11 cellular contexts compared by ENCODE assay signal in genomic region chr18:23529597-23529996, GRCh38. TPM values are rescaled to one million over a fixed set of nuclear protein-coding genes. Genes with fewer than 3 reads are reported as not detected.
DNase-seq lines count a peak whose midpoint lies in the region; ATAC-seq and TF ChIP-seq lines count a peak whose summit lies in the region.
"Had no signal": no experiment of that assay in that cellular context is flagged by ENCODE, and none has a peak within 500 bp of the region (broad histone marks: within the 10 kb centered on the region; RNA-seq: fewer than 3 reads in every experiment).

No MANE protein-coding gene starts in this region.

- H3K4me3 ChIP-seq in Panc1 (ENCODE audit: low read depth in 2 of 2, low read length in 2 of 2) (no peak overlapping the region), epithelial cell of proximal tubule (ENCODE audit: low read depth, low read length) (no peak overlapping the region)

- no peak overlapping the region; the same call in 1 of the 2 replicates for H3K27ac ChIP-seq in Panc1 (ENCODE audit: low read length)
- H3K27ac ChIP-seq: KMS-11 had no signal

- no peaks in the 10 kb centered on the region for H3K27me3 Mint-ChIP-seq in activated CD8-positive, alpha-beta memory T cell treated with anti-CD3 and anti-CD28 coated beads, Interleukin-2, amount 10 ng/mL, durations not matched to agents 7 days and 5 days

- no peaks in the 10 kb centered on the region for H3K27me3 ChIP-seq in Panc1 (ENCODE audit: control insufficient read depth, insufficient read depth, low read length)

- H3K36me3 Mint-ChIP-seq in activated CD8-positive, alpha-beta memory T cell treated with anti-CD3 and anti-CD28 coated beads, Interleukin-2, amount 10 ng/mL, durations not matched to agents 7 days and 5 days, result peaks cover 45% of the 10 kb centered on the region

- TF ChIP-seq CTCF in Panc1 (IDR thresholded peaks at IDR 0.05) (no peak), epithelial cell of proximal tubule (conservative IDR thresholded peaks at IDR 0.05; ENCODE audit: low read depth, low read length) (no peak)

- no peaks in the 10 kb centered on the region for H3K9me3 Mint-ChIP-seq in activated CD8-positive, alpha-beta memory T cell treated with anti-CD3 and anti-CD28 coated beads, Interleukin-2, amount 10 ng/mL, durations not matched to agents 7 days and 5 days (ENCODE audit: low read depth)

- POLR2A ChIA-PET in Panc1 (lab: Charles Lee), result no interaction called here

- CTCF ChIA-PET in activated CD8-positive, alpha-beta memory T cell treated with anti-CD3 and anti-CD28 coated beads, Interleukin-2, amount 10 ng/mL, durations not matched to agents 7 days and 5 days (lab: Charles Lee), result no interaction called here
- CTCF ChIA-PET in Panc1 (lab: Charles Lee), result no interaction called here

- no peaks in the 10 kb centered on the region for H3K9me3 ChIP-seq in Panc1 (ENCODE audit: control insufficient read depth, insufficient read depth, low read depth, low read length)

- H3K27ac Mint-ChIP-seq in activated CD8-positive, alpha-beta memory T cell treated with anti-CD3 and anti-CD28 coated beads, Interleukin-2, amount 10 ng/mL, durations not matched to agents 7 days and 5 days, result no peak overlapping the region

- H3K4me1 Mint-ChIP-seq in activated CD8-positive, alpha-beta memory T cell treated with anti-CD3 and anti-CD28 coated beads, Interleukin-2, amount 10 ng/mL, durations not matched to agents 7 days and 5 days, result peaks cover 5% of the 10 kb centered on the region

- in situ Hi-C loops in Panc1 (cut with HindIII; ENCODE audit: low pct_unique_long_range_greater_than_20kb, low sequenced_read_pairs), result no loop called here

- ATAC-seq in activated CD8-positive, alpha-beta memory T cell treated with anti-CD3 and anti-CD28 coated beads, Interleukin-2, amount 10 ng/mL, durations not matched to agents 7 days and 5 days, result peak; percentile 45
- peak; percentile 28; the same call in 1 of the 2 replicates for ATAC-seq in Panc1
- ATAC-seq in stimulated activated naive CD8-positive, alpha-beta T cell treated with anti-CD3 and anti-CD28 coated beads, Interleukin-15, Interleukin-2, amounts not matched to agents 100 U/mL and 50 U/mL, for 24 hours, result peak; percentile 81
- ATAC-seq in HG02970 (IDR thresholded peaks at IDR 0.05; ENCODE audit: low FRiP score, unreplicated experiment), result no peak
- ATAC-seq in HG02571 (IDR thresholded peaks at IDR 0.05; ENCODE audit: unreplicated experiment), result no peak
- no peak for ATAC-seq in HG03571 (IDR thresholded peaks at IDR 0.05; ENCODE audit: unreplicated experiment)

- intact Hi-C loops in Panc1 (cut with micrococcal nuclease; ENCODE audit: unreplicated experiment), result no loop called here

- no peak for DNase-seq in activated CD8-positive, alpha-beta memory T cell treated with anti-CD3 and anti-CD28 coated beads, Interleukin-2, amount 10 ng/mL, durations not matched to agents 7 days and 5 days
- no peak for DNase-seq in activated CD8-positive, alpha-beta memory T cell treated with anti-CD3 and anti-CD28 coated beads, Interleukin-2, amount 50 U/mL, for 4 hours
- peak; percentile 33 for DNase-seq in Panc1 (ENCODE audit: low read depth, low spot score)
- peak; percentile 82 for DNase-seq in epithelial cell of proximal tubule (ENCODE audit: low read depth)
- no peak for DNase-seq in stimulated activated naive CD8-positive, alpha-beta T cell treated with anti-CD3 and anti-CD28 coated beads, Interleukin-15, Interleukin-2, amounts not matched to agents 100 U/mL and 50 U/mL, for 24 hours
- DNase-seq: H7; stimulated activated CD4-positive, alpha-beta T cell treated with anti-CD3 and anti-CD28 coated beads, Interleukin-4, amount 100 ng/mL, for 1 hour had no signal

- H3K36me3 ChIP-seq in Panc1 (ENCODE audit: control insufficient read depth, insufficient read depth, low read length), result peaks cover 38% of the 10 kb centered on the region

- no peak overlapping the region for H3K4me3 Mint-ChIP-seq in activated CD8-positive, alpha-beta memory T cell treated with anti-CD3 and anti-CD28 coated beads, Interleukin-2, amount 10 ng/mL, durations not matched to agents 7 days and 5 days

- BruUV-seq in Panc1 (replicated peaks; lab: Mats Ljungman, UMichigan), result TSS peak; percentile 14

- H3K4me1 ChIP-seq in Panc1 (ENCODE audit: control insufficient read depth, insufficient read depth, low read length), result peaks cover 5% of the 10 kb centered on the region; the same call in 1 of the 2 replicates

RNA-seq across cellular contexts. Expression of gene RMC1, which starts 26.3 kb away (rescaled TPM):
- 10 to 100 TPM; 48.7 to 51.7 TPM for total RNA-seq in activated CD8-positive, alpha-beta memory T cell treated with anti-CD3 and anti-CD28 coated beads, Interleukin-2, amount 10 ng/mL, durations not matched to agents 7 days and 5 days
- total RNA-seq in Panc1 (2021; ENCODE audit: unreplicated experiment), result 57.4 TPM
- 34.1 TPM for polyA plus RNA-seq in Panc1 (2012; ENCODE audit: insufficient read length)
- 37.0 and 42.5 TPM in 2 replicates for total RNA-seq in epithelial cell of proximal tubule

RNA-seq across cellular contexts. Expression of gene NPC1, which starts 56.7 kb away (rescaled TPM):
- total RNA-seq in activated CD8-positive, alpha-beta memory T cell treated with anti-CD3 and anti-CD28 coated beads, Interleukin-2, amount 10 ng/mL, durations not matched to agents 7 days and 5 days, result 10 to 100 TPM; 36.1 to 37.4 TPM
- total RNA-seq in Panc1 (2021; ENCODE audit: unreplicated experiment) (92.7 TPM), epithelial cell of proximal tubule (54.8 and 69.5 TPM in 2 replicates)
- 60.3 TPM for polyA plus RNA-seq in Panc1 (2012; ENCODE audit: insufficient read length)

Comparison
In these comparisons a context has a peak if more than half of its experiments do, and no peak if none do; other contexts are left out.
1. ATAC-seq: peak in activated CD8-positive, alpha-beta memory T cell treated with anti-CD3 and anti-CD28 coated beads, Interleukin-2, amount 10 ng/mL, durations not matched to agents 7 days and 5 days (single experiment), Panc1 (single experiment) and stimulated activated naive CD8-positive, alpha-beta T cell treated with anti-CD3 and anti-CD28 coated beads, Interleukin-15, Interleukin-2, amounts not matched to agents 100 U/mL and 50 U/mL, for 24 hours (single experiment); none in HG02970 (single experiment), HG02571 (single experiment) and HG03571 (single experiment).
2. DNase-seq: peak in Panc1 (single experiment) and epithelial cell of proximal tubule (single experiment); none in activated CD8-positive, alpha-beta memory T cell treated with anti-CD3 and anti-CD28 coated beads, Interleukin-2, amount 10 ng/mL, durations not matched to agents 7 days and 5 days (single experiment), activated CD8-positive, alpha-beta memory T cell treated with anti-CD3 and anti-CD28 coated beads, Interleukin-2, amount 50 U/mL, for 4 hours (single experiment) and stimulated activated naive CD8-positive, alpha-beta T cell treated with anti-CD3 and anti-CD28 coated beads, Interleukin-15, Interleukin-2, amounts not matched to agents 100 U/mL and 50 U/mL, for 24 hours (single experiment).